Comparison of ENCODE assay signal across 1 cellular context in genomic region chr18:7733642-7734041, GRCh38.
TF ChIP-seq lines count a peak whose summit lies in the region.

No MANE protein-coding gene starts in this region.

TF ChIP-seq in H1, 55 proteins besides CTCF, POLR2A, EP300 and RAD21:
- TF ChIP-seq TEAD4 (IDR thresholded peaks at IDR 0.05; ENCODE audit: low read depth, low read length) (no peak), ZNF274 (IDR thresholded peaks at IDR 0.05; ENCODE audit: borderline replicate concordance, extremely low read depth, low read length) (no peak), SP1 (IDR thresholded peaks at IDR 0.05; ENCODE audit: low read depth, low read length) (no peak), TCF12 (IDR thresholded peaks at IDR 0.05; ENCODE audit: low read depth, low read length) (no peak), NRF1 (IDR thresholded peaks at IDR 0.05; ENCODE audit: low read depth, low read length) (no peak), EZH2 (IDR thresholded peaks at IDR 0.05; ENCODE audit: low read depth, low read length, severe bottlenecking) (no peak), RBBP5 (IDR thresholded peaks at IDR 0.05; ENCODE audit: borderline replicate concordance, low read depth, low read length) (no peak), RXRA (IDR thresholded peaks at IDR 0.05; ENCODE audit: insufficient read depth, low read depth, low read length) (no peak), PHF8 (conservative IDR thresholded peaks at IDR 0.05; ENCODE audit: low read depth, low read length) (no peak), E2F6 (IDR thresholded peaks at IDR 0.05) (no peak), CTBP2 (IDR thresholded peaks at IDR 0.05; ENCODE audit: borderline replicate concordance, insufficient read depth, insufficient read length, low read length) (no peak), JUND (IDR thresholded peaks at IDR 0.05; ENCODE audit: low read length) (no peak), SIRT6 (IDR thresholded peaks at IDR 0.05; ENCODE audit: low read length) (no peak), RNF2 (IDR thresholded peaks at IDR 0.05; ENCODE audit: borderline replicate concordance, low read depth, low read length, missing control alignments, poor library complexity, severe bottlenecking) (no peak), HDAC6 (IDR thresholded peaks at IDR 0.05; ENCODE audit: low read depth, low read length) (no peak), CBX5 (IDR thresholded peaks at IDR 0.05; ENCODE audit: low read depth, low read length) (no peak), RFX5 (IDR thresholded peaks at IDR 0.05; ENCODE audit: borderline replicate concordance, low read depth, low read length) (no peak)
